Comparison of ENCODE assay signal across 1 cellular context in genomic region chr10:2341298-2341697, GRCh38.
TF ChIP-seq lines count a peak whose summit lies in the region.

No MANE protein-coding gene starts in this region.

TF ChIP-seq in GM23338, 12 proteins besides CTCF, POLR2A, EP300 and RAD21 (continued from another document):
- no peak for TF ChIP-seq ZNF462 (CRISPR knock-in tag; IDR thresholded peaks at IDR 0.05)
- no peak for TF ChIP-seq EZH2phosphoT487 (IDR thresholded peaks at IDR 0.05; ENCODE audit: unreplicated experiment)
- TF ChIP-seq EZH2 (IDR thresholded peaks at IDR 0.05; ENCODE audit: low read depth, unreplicated experiment): no peak
- no peak for TF ChIP-seq REST (IDR thresholded peaks at IDR 0.05; ENCODE audit: unreplicated experiment)
- TF ChIP-seq, protein P1, sequence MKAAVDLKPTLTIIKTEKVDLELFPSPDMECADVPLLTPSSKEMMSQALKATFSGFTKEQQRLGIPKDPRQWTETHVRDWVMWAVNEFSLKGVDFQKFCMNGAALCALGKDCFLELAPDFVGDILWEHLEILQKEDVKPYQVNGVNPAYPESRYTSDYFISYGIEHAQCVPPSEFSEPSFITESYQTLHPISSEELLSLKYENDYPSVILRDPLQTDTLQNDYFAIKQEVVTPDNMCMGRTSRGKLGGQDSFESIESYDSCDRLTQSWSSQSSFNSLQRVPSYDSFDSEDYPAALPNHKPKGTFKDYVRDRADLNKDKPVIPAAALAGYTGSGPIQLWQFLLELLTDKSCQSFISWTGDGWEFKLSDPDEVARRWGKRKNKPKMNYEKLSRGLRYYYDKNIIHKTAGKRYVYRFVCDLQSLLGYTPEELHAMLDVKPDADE (IDR thresholded peaks at IDR 0.05): no peak
- TF ChIP-seq NANOG (IDR thresholded peaks at IDR 0.05; ENCODE audit: borderline replicate concordance): no peak
- TF ChIP-seq JUNB (IDR thresholded peaks at IDR 0.05; ENCODE audit: unreplicated experiment): no peak
- TF ChIP-seq ZNF331 (CRISPR knock-in tag; IDR thresholded peaks at IDR 0.05; ENCODE audit: low read depth): no peak
- no peak for TF ChIP-seq POLR2AphosphoS5 (IDR thresholded peaks at IDR 0.05; ENCODE audit: low read depth)
